8 cellular contexts compared by ENCODE assay signal in the genomic region with DNA sequence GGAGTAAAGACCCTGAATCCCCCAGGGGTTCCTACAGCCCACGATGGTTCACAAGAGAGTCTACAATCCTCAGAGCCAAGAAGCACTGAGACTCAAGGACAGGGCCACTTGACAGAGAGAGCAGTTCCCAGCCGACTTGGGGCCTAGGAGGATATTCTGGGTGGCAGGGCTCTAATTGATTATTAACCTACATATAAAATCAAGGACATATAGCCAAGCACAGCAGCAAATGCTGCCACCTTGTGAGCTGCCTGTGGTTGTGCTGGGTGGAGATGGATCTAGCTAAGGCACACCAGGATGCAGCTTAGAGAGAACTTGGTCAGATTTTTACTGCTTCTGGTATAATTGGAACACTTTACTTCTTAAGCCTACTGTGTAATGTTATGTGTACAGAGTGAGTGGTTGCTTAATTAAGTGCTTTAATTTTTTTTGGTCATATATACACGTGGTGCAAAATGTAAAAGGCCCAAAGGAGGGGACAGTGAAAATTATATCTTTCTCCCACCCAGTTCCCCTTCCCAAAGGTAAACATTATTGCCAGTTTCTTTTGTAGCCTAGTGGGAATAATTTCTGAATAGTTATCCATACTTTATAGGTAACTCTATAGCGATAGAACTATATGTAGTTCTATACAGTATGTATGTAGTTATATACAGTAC.
A peak's percentile ranks its signal among the peaks of the same experiment; 100 is the strongest.
DNase-seq lines count a peak whose midpoint lies in the region; ATAC-seq and TF ChIP-seq lines count a peak whose summit lies in the region.

No MANE protein-coding gene starts in this region.

- intact Hi-C loops in tibial artery (cut with DNase I; ENCODE audit: low total_unique reads): no loop called here

- no peaks in the 10 kb centered on the region for H3K9me2 ChIP-seq in neural cell (ENCODE audit: insufficient read depth, low read length)

- H3K9me3 ChIP-seq in neural cell (ENCODE audit: low read length) (no peaks in the 10 kb centered on the region), tibial artery (no peaks in the 10 kb centered on the region)

- no peak overlapping the region for H3K4me3 ChIP-seq in choroid plexus epithelial cell (ENCODE audit: low read depth, low read length)
- H3K4me3 ChIP-seq in neural cell (ENCODE audit: low read length): no peak overlapping the region
- H3K4me3 ChIP-seq in tibial artery: no peak overlapping the region

- no peak for TF ChIP-seq EP300 in neural cell (conservative IDR thresholded peaks at IDR 0.05; ENCODE audit: poor library complexity, severe bottlenecking)

- H4K20me1 ChIP-seq in neural cell (ENCODE audit: insufficient read depth): no peaks in the 10 kb centered on the region

- H3K4me1 ChIP-seq in tibial artery: no peaks in the 10 kb centered on the region

- no peaks in the 10 kb centered on the region for H3F3A ChIP-seq in neural cell (ENCODE audit: insufficient read depth, low read length, poor library complexity, severe bottlenecking)

- no peaks in the 10 kb centered on the region for H3K27me3 ChIP-seq in neural cell (ENCODE audit: insufficient read depth, low read depth, low read length)
- H3K27me3 ChIP-seq in tibial artery: no peaks in the 10 kb centered on the region

- no peak overlapping the region for H3K9ac ChIP-seq in neural cell (ENCODE audit: low read length)

- peak; percentile 32 for DNase-seq in HT1080 (ENCODE audit: low read depth)
- peak in 3 of 4 experiments; percentile 25 to 38 (median 25) for DNase-seq in activated CD4-positive, CD25-positive, alpha-beta regulatory T cell (lab: John Stamatoyannopoulos, UW)
- DNase-seq in choroid plexus epithelial cell (ENCODE audit: low read depth): peak; percentile 73
- DNase-seq in NCI-H1417 treated with DMSO at 0.1 percent for 48 hours (lab: John Stamatoyannopoulos, UW): no peak
- DNase-seq in tibial artery: no peak

- no peak for ATAC-seq in GM18858 (IDR thresholded peaks at IDR 0.05; ENCODE audit: unreplicated experiment)

- H3K36me3 ChIP-seq in neural cell (ENCODE audit: insufficient read depth, low read length) (no peaks in the 10 kb centered on the region), tibial artery (no peaks in the 10 kb centered on the region)

- peak; percentile 84 for TF ChIP-seq RAD21 in neural cell (conservative IDR thresholded peaks at IDR 0.05)

- no peak overlapping the region for H3K4me2 ChIP-seq in neural cell (ENCODE audit: low read length)

- H3K27ac ChIP-seq in neural cell (ENCODE audit: low read length) (no peak overlapping the region), tibial artery (no peak overlapping the region)

- H3K79me2 ChIP-seq in neural cell (replicated peaks; ENCODE audit: insufficient read depth, low read length): no peaks in the 10 kb centered on the region

- peak; percentile 71 for TF ChIP-seq CTCF in GM12873 (IDR thresholded peaks at IDR 0.05; ENCODE audit: insufficient read depth, low read depth, low read length, missing control alignments)
- peak; percentile 84 for TF ChIP-seq CTCF in choroid plexus epithelial cell (conservative IDR thresholded peaks at IDR 0.05; ENCODE audit: low read depth, low read length)
- peak; percentile 84 for TF ChIP-seq CTCF in neural cell (IDR thresholded peaks at IDR 0.05; ENCODE audit: poor library complexity, severe bottlenecking)
- no peak for TF ChIP-seq CTCF in tibial artery (IDR thresholded peaks at IDR 0.05)

- H2AFZ ChIP-seq in neural cell (ENCODE audit: low read depth, low read length): no peak overlapping the region

TF ChIP-seq in neural cell, 6 proteins besides CTCF, POLR2A, EP300 and RAD21:
- TF ChIP-seq SMC3 (conservative IDR thresholded peaks at IDR 0.05; ENCODE audit: poor library complexity) (peak; percentile 87), MXI1 (conservative IDR thresholded peaks at IDR 0.05; ENCODE audit: poor library complexity, severe bottlenecking) (no peak)

Comparison
In these comparisons a context has a peak if more than half of its experiments do, and no peak if none do; other contexts are left out.
1. CTCF ChIP-seq: peak in GM12873 (single experiment), choroid plexus epithelial cell (single experiment) and neural cell (single experiment); none in tibial artery (0 of 2).
2. DNase-seq: peak in HT1080 (single experiment), activated CD4-positive, CD25-positive, alpha-beta regulatory T cell (3 of 4) and choroid plexus epithelial cell (single experiment); none in NCI-H1417 treated with DMSO at 0.1 percent for 48 hours (single experiment) and tibial artery (0 of 2).